Comparison of ENCODE assay signal across 10 cellular contexts in genomic region chr16:73046484-73047214, GRCh38. TPM values are rescaled to one million over a fixed set of nuclear protein-coding genes. Genes with fewer than 3 reads are reported as not detected.
DNase-seq lines count a peak whose midpoint lies in the region; ATAC-seq and TF ChIP-seq lines count a peak whose summit lies in the region.
"Had no signal": no experiment of that assay in that cellular context is flagged by ENCODE, and none has a peak within 500 bp of the region (broad histone marks: within the 10 kb centered on the region; RNA-seq: fewer than 3 reads in every experiment).

No MANE protein-coding gene starts in this region.

- peaks cover 51% of the 10 kb centered on the region for H3K4me1 Mint-ChIP-seq in MCF 10A (ENCODE audit: insufficient read depth, unreplicated experiment)

- no peaks in the 10 kb centered on the region for H3K9me3 Mint-ChIP-seq in MCF 10A (ENCODE audit: unreplicated experiment)
- H3K9me3 Mint-ChIP-seq: activated CD4-positive, alpha-beta memory T cell treated with anti-CD3 and anti-CD28 coated beads for 36 hours had no signal

- H3K36me3 ChIP-seq in heart left ventricle (no peaks in the 10 kb centered on the region), muscle layer of colon (ENCODE audit: insufficient read depth, low read length) (no peaks in the 10 kb centered on the region), urinary bladder (ENCODE audit: insufficient read depth) (no peaks in the 10 kb centered on the region)

- POLR2A ChIA-PET in MCF 10A (lab: Yijun Ruan, JAX), result interaction anchor here (0.5 to 4.5 kb wide), 17 partner anchors 9 to 820 kb away, joined by 3 to 31 read pairs (median 4); no protein-coding TSS in a partner anchor

- BruUV-seq in MCF 10A (replicated peaks; lab: Mats Ljungman, UMichigan), result TSS peak; percentile 49

- H3K4me3 ChIP-seq in heart left ventricle (peak overlapping the region in 10 of 12 donors; percentile 64 to 91 (median 82)), muscle layer of colon (ENCODE audit: low read depth in 1 of 2, low read length in 2 of 2) (peak overlapping the region; percentile 70 to 74), urinary bladder (ENCODE audit: low read depth, low read length) (peak overlapping the region; percentile 94)

- 77 to 83% (median 79%) methylated on average over 8 of the region's 8 CpGs for WGBS in heart left ventricle, 4 donors
- WGBS in urinary bladder, result 58% methylated on average over 8 of the region's 8 CpGs

- DNase-seq in heart left ventricle, result no peak
- no peak for DNase-seq in left cardiac atrium
- DNase-seq in MCF 10A (ENCODE audit: unreplicated experiment), result no peak
- no peak for DNase-seq in T-helper 1 cell
- no peak for DNase-seq in C1 segment of cervical spinal cord (lab: John Stamatoyannopoulos, UW)
- DNase-seq: activated CD4-positive, alpha-beta memory T cell treated with anti-CD3 and anti-CD28 coated beads for 36 hours; NCI-H446 treated with DMSO at 0.1 percent for 48 hours had no signal

- ATAC-seq in heart left ventricle (no peak), left cardiac atrium (no peak), GM19035 (IDR thresholded peaks at IDR 0.05; ENCODE audit: unreplicated experiment) (no peak)

- H3K4me3 Mint-ChIP-seq in MCF 10A (ENCODE audit: unreplicated experiment), result peak overlapping the region; percentile 89

- no peak for TF ChIP-seq CTCF in heart left ventricle (IDR thresholded peaks at IDR 0.05)
- no peak for TF ChIP-seq CTCF in MCF 10A (IDR thresholded peaks at IDR 0.05; ENCODE audit: unreplicated experiment)

- intact Hi-C loops in heart left ventricle (cut with DNase I), result loop anchor here in 7 of 10 donors (5.0 to 10.0 kb wide), 7 partner anchors 59 to 214 kb away; no protein-coding TSS in a partner anchor
- intact Hi-C loops in left cardiac atrium (cut with DNase I), result loop anchor here in 1 of 2 donors (5.0 kb wide), 1 partner anchor 214 kb away; no protein-coding TSS in a partner anchor
- intact Hi-C loops in MCF 10A (cut with micrococcal nuclease), result loop anchor here (1.0 to 2.0 kb wide), 3 partner anchors 56 to 544 kb away; no protein-coding TSS in a partner anchor

- no peaks in the 10 kb centered on the region for H3K9me3 ChIP-seq in heart left ventricle
- no peaks in the 10 kb centered on the region for H3K9me3 ChIP-seq in muscle layer of colon (ENCODE audit: low read length)

- no peak for TF ChIP-seq POLR2A in heart left ventricle (IDR thresholded peaks at IDR 0.05)

- H3K9ac ChIP-seq in muscle layer of colon (ENCODE audit: low read length), result peak overlapping the region; percentile 50

- H3K27me3 Mint-ChIP-seq in MCF 10A (ENCODE audit: insufficient read depth, unreplicated experiment), result no peaks in the 10 kb centered on the region

- H3K4me1 ChIP-seq in heart left ventricle (peaks cover 6 to 88% (median 61%) of the 10 kb centered on the region in 12 donors), muscle layer of colon (ENCODE audit: insufficient read depth, low read length) (peaks cover 87% of the 10 kb centered on the region), urinary bladder (ENCODE audit: insufficient read depth) (peaks cover 4% of the 10 kb centered on the region)

- peaks cover 4% of the 10 kb centered on the region for H3K36me3 Mint-ChIP-seq in MCF 10A (ENCODE audit: insufficient read depth, unreplicated experiment)
- H3K36me3 Mint-ChIP-seq: activated CD4-positive, alpha-beta memory T cell treated with anti-CD3 and anti-CD28 coated beads for 36 hours had no signal

- CTCF ChIA-PET in MCF 10A (lab: Yijun Ruan, JAX), result interaction anchor here (0.5 to 5.0 kb wide), 16 partner anchors 22 to 646 kb away, joined by 3 to 33 read pairs (median 4); no protein-coding TSS in a partner anchor

- H3K27ac Mint-ChIP-seq in MCF 10A (ENCODE audit: low read depth, unreplicated experiment), result peak overlapping the region; percentile 68
- H3K27ac Mint-ChIP-seq: activated CD4-positive, alpha-beta memory T cell treated with anti-CD3 and anti-CD28 coated beads for 36 hours had no signal

- H3K27ac ChIP-seq in heart left ventricle, result peak overlapping the region in 11 of 12 donors; percentile 87 to 97 (median 91)
- H3K27ac ChIP-seq in muscle layer of colon (ENCODE audit: low read depth, low read length), result peak overlapping the region; percentile 90
- no peak overlapping the region for H3K27ac ChIP-seq in urinary bladder (ENCODE audit: low read depth)

- H3K27me3 ChIP-seq in heart left ventricle (no peaks in the 10 kb centered on the region), muscle layer of colon (ENCODE audit: control insufficient read depth in 1 of 2, insufficient read depth in 2 of 2, low read length in 2 of 2) (no peaks in the 10 kb centered on the region)

RNA-seq across cellular contexts. Expression of gene ZFHX3, which starts 1.3 kb away (rescaled TPM):
- 10 to 100 TPM in 6 of 9 donors, 1 to 10 TPM in 3; 7.8 to 21.6 (median 14.5) TPM for total RNA-seq in heart left ventricle
- 1 to 10 TPM; 3.8 to 4.0 TPM for polyA plus RNA-seq in heart left ventricle
- total RNA-seq in left cardiac atrium, result 10 to 100 TPM; 11.9 to 12.6 TPM
- total RNA-seq in MCF 10A (2022), result 21.1 and 27.4 TPM in 2 replicates
- 19.4 TPM for total RNA-seq in urinary bladder
- 11.8 TPM for polyA plus RNA-seq in urinary bladder
